ENCODE assay signal across 9 cellular contexts in genomic region chr7:47578581-47579270, GRCh38. TPM values are rescaled to one million over a fixed set of nuclear protein-coding genes. Genes with fewer than 3 reads are reported as not detected.
DNase-seq lines count a peak whose midpoint lies in the region; ATAC-seq and TF ChIP-seq lines count a peak whose summit lies in the region.
"Had no signal": no experiment of that assay in that cellular context is flagged by ENCODE, and none has a peak within 500 bp of the region (broad histone marks: within the 10 kb centered on the region; RNA-seq: fewer than 3 reads in every experiment).

No MANE protein-coding gene starts in this region.

- H3K9ac ChIP-seq in BLaER1: peak overlapping the region; percentile 81

- 28 to 37% methylated on average over 15 to 17 of the region's 18 CpGs for WGBS in esophagus squamous epithelium, 2 donors
- WGBS in psoas muscle, 3 donors: 70 to 73% (median 71%) methylated on average over 18 of the region's 18 CpGs

- H3K4me1 Mint-ChIP-seq in CD8-positive, alpha-beta memory T cell: no peaks in the 10 kb centered on the region

- no peak overlapping the region for H3K4me3 Mint-ChIP-seq in CD8-positive, alpha-beta memory T cell

- H3K36me3 ChIP-seq in BLaER1: no peaks in the 10 kb centered on the region
- H3K36me3 ChIP-seq in esophagus squamous epithelium: no peaks in the 10 kb centered on the region
- no peaks in the 10 kb centered on the region for H3K36me3 ChIP-seq in psoas muscle (ENCODE audit: insufficient read depth in 1 of 2, low read depth in 1 of 2)
- H3K36me3 ChIP-seq in CD8-positive, alpha-beta memory T cell (ENCODE audit: insufficient read depth, low read length): no peaks in the 10 kb centered on the region

- H3K4me3 ChIP-seq in BLaER1 (peak overlapping the region; percentile 14; the same call in 1 of the 2 replicates), esophagus squamous epithelium (peak overlapping the region in 1 of 4 donors; percentile 7), psoas muscle (no peak overlapping the region)
- no peak overlapping the region for H3K4me3 ChIP-seq in CD8-positive, alpha-beta memory T cell (ENCODE audit: low read length)

- CTCF ChIA-PET in CD8-positive, alpha-beta memory T cell (lab: Charles Lee): no interaction called here

- H3K4me1 ChIP-seq in BLaER1: peaks cover 79% of the 10 kb centered on the region
- H3K4me1 ChIP-seq in esophagus squamous epithelium: peaks cover 49 to 98% (median 53%) of the 10 kb centered on the region in 3 donors
- peaks cover 27% of the 10 kb centered on the region for H3K4me1 ChIP-seq in psoas muscle
- no peaks in the 10 kb centered on the region for H3K4me1 ChIP-seq in CD8-positive, alpha-beta memory T cell (ENCODE audit: insufficient read depth, low read length)

- peak; percentile 97 for DNase-seq in RPMI7951 (ENCODE audit: low read depth)
- DNase-seq in esophagus squamous epithelium (lab: John Stamatoyannopoulos, UW): no peak
- no peak for DNase-seq in psoas muscle
- no peak for DNase-seq in CD8-positive, alpha-beta memory T cell
- no peak for DNase-seq in SHP77 (lab: John Stamatoyannopoulos, UW)
- DNase-seq in NAMALWA (ENCODE audit: low spot score): no peak
- DNase-seq in GF-D8 (lab: John Stamatoyannopoulos, UW): no peak

- no peak for TF ChIP-seq CTCF in esophagus squamous epithelium (IDR thresholded peaks at IDR 0.05)
- TF ChIP-seq CTCF in psoas muscle (IDR thresholded peaks at IDR 0.05): no peak

- H4K20me1 ChIP-seq in BLaER1: no peaks in the 10 kb centered on the region

- H3K27ac Mint-ChIP-seq in CD8-positive, alpha-beta memory T cell: no peak overlapping the region
- H3K27ac Mint-ChIP-seq: activated naive CD4-positive, alpha-beta T cell treated with anti-CD3 and anti-CD28 coated beads, Interleukin-2, amount 50 U/mL, for 72 hours had no signal

- H3K9me3 Mint-ChIP-seq in CD8-positive, alpha-beta memory T cell: peaks cover 0 to 8% (median 3%) of the 10 kb centered on the region in 5 donors

- intact Hi-C loops in esophagus squamous epithelium (cut with DNase I) (no loop called here), psoas muscle (cut with DNase I) (loop anchor here in 1 of 2 donors (10.0 kb wide), 2 partner anchors 134 to 236 kb away; no protein-coding TSS in a partner anchor)

- H3K27me3 ChIP-seq in BLaER1 (peaks cover 36% of the 10 kb centered on the region), esophagus squamous epithelium (peaks cover 0 to 87% (median 0%) of the 10 kb centered on the region in 4 donors), psoas muscle (ENCODE audit: insufficient read depth in 3 of 3, low read length in 2 of 3) (no peaks in the 10 kb centered on the region)
- H3K27me3 ChIP-seq in CD8-positive, alpha-beta memory T cell (ENCODE audit: insufficient read depth, low read length, poor library complexity, severe bottlenecking): no peaks in the 10 kb centered on the region

- H3K9me3 ChIP-seq in BLaER1 (no peaks in the 10 kb centered on the region), esophagus squamous epithelium (no peaks in the 10 kb centered on the region), psoas muscle (no peaks in the 10 kb centered on the region)
- no peaks in the 10 kb centered on the region for H3K9me3 ChIP-seq in CD8-positive, alpha-beta memory T cell (ENCODE audit: low read length)

- H3K27ac ChIP-seq in BLaER1 (peak overlapping the region; percentile 97), esophagus squamous epithelium (peak overlapping the region in 3 of 4 donors; percentile 45 to 79 (median 49)), psoas muscle (peak overlapping the region; percentile 3)
- H3K27ac ChIP-seq in CD8-positive, alpha-beta memory T cell (ENCODE audit: low read depth, low read length): no peak overlapping the region

- peaks cover 13 to 25% of the 10 kb centered on the region in 2 donors for H3K27me3 Mint-ChIP-seq in CD8-positive, alpha-beta memory T cell

- TF ChIP-seq POLR2A in esophagus squamous epithelium (IDR thresholded peaks at IDR 0.05): no peak

- POLR2A ChIA-PET in CD8-positive, alpha-beta memory T cell (lab: Charles Lee): no interaction called here

- no peaks in the 10 kb centered on the region for H3K36me3 Mint-ChIP-seq in CD8-positive, alpha-beta memory T cell

- H3K4me2 ChIP-seq in BLaER1: peak overlapping the region; percentile 100

- ATAC-seq in psoas muscle: no peak

RNA-seq across cellular contexts. Expression of gene TNS3, which starts 3.2 kb away (rescaled TPM):
- 147 and 149 TPM in 2 replicates for total RNA-seq in RPMI7951 (2014; rRNA removed; shearing (Covaris generic))
- total RNA-seq in esophagus squamous epithelium (10 to 100 TPM in 2 of 4 donors, 1 to 10 TPM in 2; 6.6 to 16.0 (median 9.6) TPM), psoas muscle (10 to 100 TPM; 35.0 to 75.3 (median 45.6) TPM)
- polyA plus RNA-seq in psoas muscle: 10 to 100 TPM; 11.5 to 20.2 (median 12.5) TPM
- total RNA-seq in CD8-positive, alpha-beta memory T cell: 1 to 10 TPM; 1.4 to 1.5 TPM
- polyA plus RNA-seq in CD8-positive, alpha-beta memory T cell: not detected
